In genomic region chr3:20079621-20080020, GRCh38 we compare ENCODE assay signal across 22 cellular contexts. TPM values are rescaled to one million over a fixed set of nuclear protein-coding genes. Genes with fewer than 3 reads are reported as not detected.
DNase-seq lines count a peak whose midpoint lies in the region; ATAC-seq and TF ChIP-seq lines count a peak whose summit lies in the region.
"Had no signal": no experiment of that assay in that cellular context is flagged by ENCODE, and none has a peak within 500 bp of the region (broad histone marks: within the 10 kb centered on the region; RNA-seq: fewer than 3 reads in every experiment).

No MANE protein-coding gene starts in this region.

- POLR2A ChIA-PET in CD8-positive, alpha-beta memory T cell (lab: Charles Lee), result no interaction called here

- H3K9me3 ChIP-seq in CD8-positive, alpha-beta memory T cell (ENCODE audit: low read length), result no peaks in the 10 kb centered on the region
- H3K9me3 ChIP-seq: esophagus squamous epithelium, uterus had no signal

- H3K9me3 Mint-ChIP-seq in CD8-positive, alpha-beta memory T cell, result no peaks in the 10 kb centered on the region
- H3K9me3 Mint-ChIP-seq in immature natural killer cell, result no peaks in the 10 kb centered on the region
- no peaks in the 10 kb centered on the region for H3K9me3 Mint-ChIP-seq in stimulated activated effector memory CD8-positive, alpha-beta T cell treated with anti-CD3 and anti-CD28 coated beads, Interleukin-12 subunit alpha, Interleukin-12 subunit beta, amount 100 ng/mL, for 72 hours

- H3K4me3 ChIP-seq in CD8-positive, alpha-beta memory T cell (ENCODE audit: low read length), result no peak overlapping the region
- H3K4me3 ChIP-seq: esophagus squamous epithelium, SK-N-MC, uterus had no signal

- ATAC-seq in stimulated activated effector memory CD8-positive, alpha-beta T cell treated with anti-CD3 and anti-CD28 coated beads, Interleukin-12 subunit alpha, Interleukin-12 subunit beta, amount 100 ng/mL, for 72 hours, result no peak
- ATAC-seq: left ventricle myocardium superior had no signal

- H3K27ac ChIP-seq in CD8-positive, alpha-beta memory T cell (ENCODE audit: low read depth, low read length), result no peak overlapping the region
- peak overlapping the region; percentile 51 for H3K27ac ChIP-seq in VCaP
- H3K27ac ChIP-seq: SK-N-MC, uterus had no signal

- no peaks in the 10 kb centered on the region for H3K27me3 ChIP-seq in CD8-positive, alpha-beta memory T cell (ENCODE audit: insufficient read depth, low read length, poor library complexity, severe bottlenecking)
- H3K27me3 ChIP-seq: esophagus squamous epithelium, uterus had no signal

- DNase-seq in CD8-positive, alpha-beta memory T cell, result no peak
- DNase-seq in immature natural killer cell (no peak), D341Med (ENCODE audit: low spot score) (no peak), NCI-H748 treated with DMSO at 0.1 percent for 48 hours (lab: John Stamatoyannopoulos, UW) (no peak)
- DNase-seq in stimulated activated effector memory CD8-positive, alpha-beta T cell treated with anti-CD3 and anti-CD28 coated beads, Interleukin-12 subunit alpha, Interleukin-12 subunit beta, amount 100 ng/mL, for 72 hours (ENCODE audit: low spot score in 2 of 2), result peak in 1 of 2 donors; percentile 30
- DNase-seq in activated CD4-positive, alpha-beta T cell treated with anti-CD3 and anti-CD28 coated beads, Interleukin-2, amount 50 U/mL, for 1 hour, result no peak
- DNase-seq: activated CD4-positive, alpha-beta T cell treated with anti-CD3 and anti-CD28 coated beads, Interleukin-2, amount 50 U/mL, for 48 hours; activated gamma-delta T cell treated with Interleukin-2 at 50 U/mL for 16 hours; cortex of kidney; esophagus squamous epithelium; IMR-90; left ventricle myocardium superior; NCI-H1092; NCI-H187 treated with DMSO at 0.1 percent for 48 hours; NCI-H524 treated with DMSO at 0.1 percent for 48 hours; RPMI8226; small intestine; stimulated activated CD4-positive, alpha-beta T cell treated with anti-CD3 and anti-CD28 coated beads, Interleukin-1b, Interleukin-23, amount 100 ng/mL, for 48 hours; T-helper 2 cell; uterus had no signal

- peaks cover 3 to 50% (median 16%) of the 10 kb centered on the region in 3 donors for H3K36me3 Mint-ChIP-seq in CD8-positive, alpha-beta memory T cell
- peaks cover 3 to 12% (median 4%) of the 10 kb centered on the region in 3 donors for H3K36me3 Mint-ChIP-seq in immature natural killer cell
- peaks cover 92% of the 10 kb centered on the region for H3K36me3 Mint-ChIP-seq in stimulated activated effector memory CD8-positive, alpha-beta T cell treated with anti-CD3 and anti-CD28 coated beads, Interleukin-12 subunit alpha, Interleukin-12 subunit beta, amount 100 ng/mL, for 72 hours

- peaks cover 13% of the 10 kb centered on the region for H3K4me1 ChIP-seq in CD8-positive, alpha-beta memory T cell (ENCODE audit: insufficient read depth, low read length)
- H3K4me1 ChIP-seq: uterus had no signal

- no peaks in the 10 kb centered on the region for H3K36me3 ChIP-seq in CD8-positive, alpha-beta memory T cell (ENCODE audit: insufficient read depth, low read length)
- H3K36me3 ChIP-seq: uterus had no signal

- CTCF ChIA-PET in CD8-positive, alpha-beta memory T cell (lab: Charles Lee), result no interaction called here

- peaks cover 42 to 58% (median 52%) of the 10 kb centered on the region in 3 donors for H3K4me1 Mint-ChIP-seq in CD8-positive, alpha-beta memory T cell
- peaks cover 35 to 66% of the 10 kb centered on the region in 2 donors for H3K4me1 Mint-ChIP-seq in immature natural killer cell
- H3K4me1 Mint-ChIP-seq in stimulated activated effector memory CD8-positive, alpha-beta T cell treated with anti-CD3 and anti-CD28 coated beads, Interleukin-12 subunit alpha, Interleukin-12 subunit beta, amount 100 ng/mL, for 72 hours, result peaks cover 51% of the 10 kb centered on the region

- no peak overlapping the region for H3K4me3 Mint-ChIP-seq in CD8-positive, alpha-beta memory T cell
- H3K4me3 Mint-ChIP-seq in immature natural killer cell, result no peak overlapping the region
- no peak overlapping the region for H3K4me3 Mint-ChIP-seq in stimulated activated effector memory CD8-positive, alpha-beta T cell treated with anti-CD3 and anti-CD28 coated beads, Interleukin-12 subunit alpha, Interleukin-12 subunit beta, amount 100 ng/mL, for 72 hours

- peaks cover 0 to 1% of the 10 kb centered on the region in 2 donors for H3K27me3 Mint-ChIP-seq in CD8-positive, alpha-beta memory T cell
- peaks cover 0 to 3% (median 0%) of the 10 kb centered on the region in 3 donors for H3K27me3 Mint-ChIP-seq in immature natural killer cell (ENCODE audit: low read depth in 3 of 3)

- no peak for TF ChIP-seq CTCF in VCaP (conservative IDR thresholded peaks at IDR 0.05)

- peak overlapping the region in 5 of 8 donors; percentile 13 to 94 (median 78) for H3K27ac Mint-ChIP-seq in CD8-positive, alpha-beta memory T cell
- H3K27ac Mint-ChIP-seq in immature natural killer cell, result peak overlapping the region; percentile 50 to 96 (median 80)
- H3K27ac Mint-ChIP-seq in stimulated activated effector memory CD8-positive, alpha-beta T cell treated with anti-CD3 and anti-CD28 coated beads, Interleukin-12 subunit alpha, Interleukin-12 subunit beta, amount 100 ng/mL, for 72 hours, result peak overlapping the region; percentile 74

RNA-seq across cellular contexts. Expression of gene KAT2B, which starts 39.4 kb away (rescaled TPM):
- 10 to 100 TPM; 48.7 to 48.8 TPM for total RNA-seq in CD8-positive, alpha-beta memory T cell
- 5.8 TPM for polyA plus RNA-seq in CD8-positive, alpha-beta memory T cell
- 10 to 100 TPM in 1 of 3 donors, 1 to 10 TPM in 2; 2.5 to 12.0 (median 5.8) TPM for polyA plus RNA-seq in immature natural killer cell
